In the genomic region with DNA sequence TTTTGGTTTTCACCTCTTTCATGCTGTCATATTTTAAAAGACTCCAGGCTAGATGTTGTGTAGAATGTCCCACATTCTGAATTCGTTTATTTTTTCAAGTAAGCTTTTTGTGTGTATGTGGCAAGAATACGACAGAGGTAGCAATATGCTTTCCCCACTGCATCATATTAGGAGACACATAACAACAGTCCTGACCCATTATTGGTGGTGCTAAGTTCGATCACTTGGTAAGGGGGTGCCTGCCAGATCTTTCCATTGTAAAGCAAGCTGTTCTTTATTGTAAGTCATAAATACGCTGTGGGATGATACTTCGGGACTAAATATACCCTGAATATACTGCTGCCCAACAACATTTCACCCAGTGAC, we compare ENCODE assay signal across 8 cellular contexts. TPM values are rescaled to one million over a fixed set of nuclear protein-coding genes. Genes with fewer than 3 reads are reported as not detected.
DNase-seq lines count a peak whose midpoint lies in the region; ATAC-seq, FAIRE-seq and TF ChIP-seq lines count a peak whose summit lies in the region.

No MANE protein-coding gene starts in this region.

- H3K79me2 ChIP-seq in Loucy (ENCODE audit: insufficient read depth, low read length) = peaks cover 41% of the 10 kb centered on the region
- peaks cover 0 to 37% of the 10 kb centered on the region in 2 experiments; a peak in 2 of 4 replicates for H3K79me2 ChIP-seq in H1 (ENCODE audit: control insufficient read depth in 1 of 2, insufficient read depth in 2 of 2, low read length in 2 of 2)

- H2BK15ac ChIP-seq in H1 (ENCODE audit: low read length) = peak overlapping the region; percentile 66; the same call in 1 of the 2 replicates

- H3F3A ChIP-seq in Loucy (ENCODE audit: low read depth) = no peaks in the 10 kb centered on the region

- WGBS in H1 (ENCODE audit: extremely low coverage in 1 of 2, insufficient coverage in 1 of 2, insufficient read length in 1 of 2, insufficient replicate concordance in 2 of 2, low coverage in 1 of 2, low lambda C conversion rate in 2 of 2, missing lambda C conversion rate in 1 of 2), 2 experiments = 63% methylated on average over 5 of the region's 5 CpGs; no CpG with 5 or more reads in 1 of the 2 experiments

- peak overlapping the region; percentile 99 for H2AFZ ChIP-seq in Loucy (ENCODE audit: low read length)
- H2AFZ ChIP-seq in H1 (ENCODE audit: low read length) = peak overlapping the region; percentile 97

- no peak overlapping the region for H3K56ac ChIP-seq in H1 (replicated peaks; ENCODE audit: insufficient read length, low read depth, low read length)

- H4K20me1 ChIP-seq in Loucy (ENCODE audit: insufficient read depth, low read length, poor library complexity, severe bottlenecking) = peaks cover 13% of the 10 kb centered on the region
- H4K20me1 ChIP-seq in H1 (replicated peaks in 1 of 2; ENCODE audit: control insufficient read depth in 1 of 2, insufficient read depth in 2 of 2, low read length in 2 of 2) = no peaks in the 10 kb centered on the region

- ATAC-seq in GM18907 (IDR thresholded peaks at IDR 0.05; ENCODE audit: unreplicated experiment) (peak; percentile 14), GM19463 (IDR thresholded peaks at IDR 0.05; ENCODE audit: unreplicated experiment) (no peak), GM21576 (IDR thresholded peaks at IDR 0.05; ENCODE audit: unreplicated experiment) (no peak)

- no peaks in the 10 kb centered on the region for H3K36me3 ChIP-seq in Loucy (ENCODE audit: insufficient read depth, low read length)
- H3K36me3 ChIP-seq in H1 (ENCODE audit: control insufficient read depth in 2 of 4, insufficient read depth in 4 of 4, low read length in 3 of 4) = no peaks in the 10 kb centered on the region

- H3K4me2 ChIP-seq in Loucy (ENCODE audit: low read depth, low read length, poor library complexity, severe bottlenecking) (peak overlapping the region; percentile 87), H1 (ENCODE audit: insufficient read depth in 1 of 2, low read depth in 2 of 2, low read length in 2 of 2) (peak overlapping the region; percentile 75 to 86)

- H3K4me1 ChIP-seq in Loucy (ENCODE audit: insufficient read depth, low read length, poor library complexity, severe bottlenecking) (peaks cover 29% of the 10 kb centered on the region), H1 (replicated peaks in 1 of 4; ENCODE audit: control insufficient read depth in 3 of 4, insufficient read depth in 4 of 4, low read length in 3 of 4) (peaks cover 0 to 9% (median 2%) of the 10 kb centered on the region in 4 experiments; a peak in 4 of 7 replicates)

- POLR2A ChIA-PET in H1 (lab: Charles Lee; ENCODE audit: partially characterized antibody) = interaction anchor here (0.6 to 5.0 kb wide), 9 partner anchors 8 to 139 kb away, joined by 3 to 32 read pairs (median 4); no protein-coding TSS in a partner anchor

- peak overlapping the region; percentile 92 for H3K4me3 ChIP-seq in Loucy (ENCODE audit: low read length, poor library complexity, severe bottlenecking)
- H3K4me3 ChIP-seq in H1 (ENCODE audit: extremely low read depth in 1 of 4, insufficient read depth in 2 of 4, low read depth in 3 of 4, low read length in 4 of 4) = peak overlapping the region; percentile 74 to 89 (median 84)

- H2BK5ac ChIP-seq in H1 (ENCODE audit: low read depth, low read length) = peak overlapping the region; percentile 77; the same call in 1 of the 2 replicates

- CTCF ChIA-PET in H1 (lab: Charles Lee; ENCODE audit: partially characterized antibody) = interaction anchor here (1.0 to 2.5 kb wide), 4 partner anchors 12 to 228 kb away, joined by 3 to 6 read pairs (median 5); no protein-coding TSS in a partner anchor

- H3K27me3 ChIP-seq in Loucy (ENCODE audit: insufficient read depth, low read length, poor library complexity, severe bottlenecking) (no peaks in the 10 kb centered on the region), H1 (replicated peaks in 1 of 4; ENCODE audit: control insufficient read depth in 3 of 4, extremely low read depth in 1 of 4, insufficient read depth in 3 of 4, low read length in 3 of 4) (no peaks in the 10 kb centered on the region)

- H3K23ac ChIP-seq in H1 (ENCODE audit: insufficient read length) = no peak overlapping the region

- no peaks in the 10 kb centered on the region for H3K36me3 Mint-ChIP-seq in nephron progenitor cell (ENCODE audit: low read depth)

- peaks cover 7% of the 10 kb centered on the region for H3K27me3 Mint-ChIP-seq in nephron progenitor cell (ENCODE audit: low read depth, poor library complexity)

- H3K4ac ChIP-seq in H1 (replicated peaks; ENCODE audit: insufficient read length, low read depth, low read length) = peak overlapping the region; percentile 64

- peak overlapping the region; percentile 83 for H4K91ac ChIP-seq in H1 (replicated peaks; ENCODE audit: insufficient read length, low read length)

- H3K18ac ChIP-seq in H1 (ENCODE audit: extremely low read depth, low read length) = 0 out of 2 replicates have a peak overlapping the region, but pooled peaks have one; percentile 95

- H3K4me3 Mint-ChIP-seq in nephron progenitor cell = peak overlapping the region; percentile 98

- TF ChIP-seq RAD21 in H1 (IDR thresholded peaks at IDR 0.05 in 1 of 2, conservative IDR thresholded peaks at IDR 0.05 in 1 of 2; ENCODE audit: low read depth in 2 of 2, low read length in 2 of 2) = no peak

- H3K27ac ChIP-seq in H1 (ENCODE audit: low read depth, low read length) = no peak overlapping the region

- no peak overlapping the region for H2AK5ac ChIP-seq in H1 (ENCODE audit: low read depth, low read length)

- no peak for TF ChIP-seq EP300 in H1 (IDR thresholded peaks at IDR 0.05; ENCODE audit: borderline replicate concordance in 1 of 2, low read depth in 2 of 2, low read length in 2 of 2)

- peaks cover 4% of the 10 kb centered on the region; the same call in 1 of the 2 replicates for H3K23me2 ChIP-seq in H1 (ENCODE audit: low read depth, low read length)

- H3K79me1 ChIP-seq in H1 (ENCODE audit: low read depth, low read length) = no peaks in the 10 kb centered on the region

- no peak overlapping the region for H4K8ac ChIP-seq in H1 (ENCODE audit: extremely low read depth, insufficient read depth, low read length)

- peaks cover under 1% of the 10 kb centered on the region for H3K9me3 Mint-ChIP-seq in nephron progenitor cell

- TF ChIP-seq CTCF in Loucy (conservative IDR thresholded peaks at IDR 0.05; ENCODE audit: low read length) (no peak), H1 (IDR thresholded peaks at IDR 0.05; ENCODE audit: control extremely low read depth in 1 of 3, insufficient read depth in 1 of 3, low read depth in 1 of 3, low read length in 3 of 3) (no peak), nephron progenitor cell (IDR thresholded peaks at IDR 0.05) (no peak)

- peak overlapping the region; percentile 60 for H4K5ac ChIP-seq in H1 (ENCODE audit: insufficient read length, low read depth, low read length)

- H3K14ac ChIP-seq in H1 (ENCODE audit: insufficient read length) = no peak overlapping the region

- H3K4me1 Mint-ChIP-seq in nephron progenitor cell = peaks cover 41% of the 10 kb centered on the region

- no peaks in the 10 kb centered on the region for H3K9me3 ChIP-seq in Loucy (ENCODE audit: insufficient read depth, low read depth, low read length)
- H3K9me3 ChIP-seq in H1 (ENCODE audit: insufficient read depth in 2 of 2, low read depth in 1 of 2, low read length in 1 of 2) = no peaks in the 10 kb centered on the region

- no peak overlapping the region for H2BK120ac ChIP-seq in H1 (replicated peaks; ENCODE audit: low read depth, low read length)

- no peak for DNase-seq in H1 (ENCODE audit: low read depth in 1 of 2, low spot score in 2 of 2)
- DNase-seq in nephron progenitor cell = no peak
- DNase-seq in medulla oblongata (ENCODE audit: extremely low spot score) = no peak
- no peak for DNase-seq in activated CD4-positive, alpha-beta T cell treated with anti-CD3 and anti-CD28 coated beads for 48 hours

- no peak for TF ChIP-seq POLR2A in H1 (IDR thresholded peaks at IDR 0.05; ENCODE audit: control extremely low read depth in 1 of 2, low read depth in 2 of 2, low read length in 2 of 2)

- H3K27ac Mint-ChIP-seq in nephron progenitor cell = no peak overlapping the region

- H3K9ac ChIP-seq in Loucy (ENCODE audit: low read depth, low read length, poor library complexity, severe bottlenecking) = peak overlapping the region; percentile 81
- peak overlapping the region in 3 of 4 experiments; percentile 34 to 71 (median 48); a peak in 5 of 7 replicates for H3K9ac ChIP-seq in H1 (replicated peaks in 1 of 4; ENCODE audit: extremely low read depth in 1 of 4, low read depth in 3 of 4, low read length in 3 of 4)

- H2BK12ac ChIP-seq in H1 (ENCODE audit: low read depth, low read length) = peak overlapping the region; percentile 71; the same call in 1 of the 2 replicates

- no peak overlapping the region for H2BK20ac ChIP-seq in H1 (ENCODE audit: low read length)

- FAIRE-seq in H1 (lab: Jason Lieb, UNC) = no peak

- H3K9me2 ChIP-seq in Loucy (replicated peaks; ENCODE audit: low read depth, low read length) = no peaks in the 10 kb centered on the region

TF ChIP-seq in H1, 55 proteins besides CTCF, POLR2A, EP300 and RAD21 (continues in another document):
- no peak for TF ChIP-seq CTBP2 (IDR thresholded peaks at IDR 0.05; ENCODE audit: borderline replicate concordance, insufficient read depth, insufficient read length, low read length)
- no peak for TF ChIP-seq TBP (IDR thresholded peaks at IDR 0.05; ENCODE audit: low read depth, low read length)
- TF ChIP-seq BRCA1 (IDR thresholded peaks at IDR 0.05; ENCODE audit: low read depth, low read length) = no peak

RNA-seq across cellular contexts. Expression of a gene that starts 0.6 kb away (rescaled TPM):
- total RNA-seq in H1 (2021; fragmentation: NEBNext Ultra II Directional; extraction: Animal tissue kit (Norgen Biotek cat#: 25700)) = 21.1 and 24.7 TPM in 2 replicates
- polyA plus RNA-seq in H1 (2011; rRNA removed) = 6.7 and 7.9 TPM in 2 replicates
- 10.4 TPM for polyA plus RNA-seq in H1 (2011; cell fraction: cytosol; rRNA removed)
- 14.1 TPM for polyA plus RNA-seq in H1 (2011; cell fraction: nucleus; rRNA removed)
- polyA plus RNA-seq in H1 (2012, experiment 1 of 2) = 6.9 to 12.3 TPM (median 9.0 TPM) in 4 replicates
- polyA plus RNA-seq in H1 (2012, experiment 2 of 2) = 0.51 TPM
- 10.1 TPM for polyA plus RNA-seq in H1 (2013, experiment 1 of 2)
- polyA plus RNA-seq in H1 (2013, experiment 2 of 2) = 10.3 TPM
- 34.1 and 42.0 TPM in 2 replicates for polyA minus RNA-seq in H1 (2011; rRNA and poly(A)+ RNA removed)
- 18.4 TPM for polyA minus RNA-seq in H1 (2011; cell fraction: cytosol; rRNA and poly(A)+ RNA removed)
- 29.2 TPM for polyA minus RNA-seq in H1 (2011; cell fraction: nucleus; rRNA and poly(A)+ RNA removed)
